1 cellular context compared by ENCODE assay signal in genomic region chr5:67211926-67212325, GRCh38.
TF ChIP-seq lines count a peak whose summit lies in the region.

No MANE protein-coding gene starts in this region.

TF ChIP-seq in HepG2, 621 proteins besides CTCF, POLR2A, EP300 and RAD21:
- TF ChIP-seq ZXDC (CRISPR knock-in tag; IDR thresholded peaks at IDR 0.05) (no peak), ZNF597 (CRISPR knock-in tag; IDR thresholded peaks at IDR 0.05) (no peak), ZNF547 (CRISPR knock-in tag; IDR thresholded peaks at IDR 0.05) (no peak), ZNF12 (CRISPR knock-in tag; IDR thresholded peaks at IDR 0.05) (no peak), ZBTB26 (CRISPR knock-in tag; IDR thresholded peaks at IDR 0.05; ENCODE audit: borderline replicate concordance) (no peak), FOXC1 (CRISPR knock-in tag; IDR thresholded peaks at IDR 0.05; ENCODE audit: borderline replicate concordance) (no peak), TFDP1 (CRISPR knock-in tag; IDR thresholded peaks at IDR 0.05; ENCODE audit: borderline replicate concordance) (no peak), FOSL1 (CRISPR knock-in tag; IDR thresholded peaks at IDR 0.05; ENCODE audit: borderline replicate concordance) (no peak), ZNF225 (CRISPR knock-in tag; IDR thresholded peaks at IDR 0.05) (no peak), SNAPC4 (CRISPR knock-in tag; IDR thresholded peaks at IDR 0.05) (no peak), AKAP8 (CRISPR knock-in tag; IDR thresholded peaks at IDR 0.05) (no peak), NONO (IDR thresholded peaks at IDR 0.05) (no peak), NONO (CRISPR knock-in tag; conservative IDR thresholded peaks at IDR 0.05) (no peak), ZMYM3 (CRISPR knock-in tag; IDR thresholded peaks at IDR 0.05) (no peak), SUZ12 (IDR thresholded peaks at IDR 0.05; ENCODE audit: low read depth, low read length) (no peak), MTA3 (CRISPR knock-in tag; IDR thresholded peaks at IDR 0.05) (no peak), SRSF1 (optimal IDR thresholded peaks at IDR 0.05; ENCODE audit: low read depth, low read length) (no peak), SOX5 (CRISPR knock-in tag; IDR thresholded peaks at IDR 0.05; ENCODE audit: borderline replicate concordance) (no peak), ZNF564 (CRISPR knock-in tag; IDR thresholded peaks at IDR 0.05) (no peak), ZNF615 (CRISPR knock-in tag; IDR thresholded peaks at IDR 0.05; ENCODE audit: borderline replicate concordance) (no peak)
